8 cellular contexts compared by ENCODE assay signal in the genomic region with DNA sequence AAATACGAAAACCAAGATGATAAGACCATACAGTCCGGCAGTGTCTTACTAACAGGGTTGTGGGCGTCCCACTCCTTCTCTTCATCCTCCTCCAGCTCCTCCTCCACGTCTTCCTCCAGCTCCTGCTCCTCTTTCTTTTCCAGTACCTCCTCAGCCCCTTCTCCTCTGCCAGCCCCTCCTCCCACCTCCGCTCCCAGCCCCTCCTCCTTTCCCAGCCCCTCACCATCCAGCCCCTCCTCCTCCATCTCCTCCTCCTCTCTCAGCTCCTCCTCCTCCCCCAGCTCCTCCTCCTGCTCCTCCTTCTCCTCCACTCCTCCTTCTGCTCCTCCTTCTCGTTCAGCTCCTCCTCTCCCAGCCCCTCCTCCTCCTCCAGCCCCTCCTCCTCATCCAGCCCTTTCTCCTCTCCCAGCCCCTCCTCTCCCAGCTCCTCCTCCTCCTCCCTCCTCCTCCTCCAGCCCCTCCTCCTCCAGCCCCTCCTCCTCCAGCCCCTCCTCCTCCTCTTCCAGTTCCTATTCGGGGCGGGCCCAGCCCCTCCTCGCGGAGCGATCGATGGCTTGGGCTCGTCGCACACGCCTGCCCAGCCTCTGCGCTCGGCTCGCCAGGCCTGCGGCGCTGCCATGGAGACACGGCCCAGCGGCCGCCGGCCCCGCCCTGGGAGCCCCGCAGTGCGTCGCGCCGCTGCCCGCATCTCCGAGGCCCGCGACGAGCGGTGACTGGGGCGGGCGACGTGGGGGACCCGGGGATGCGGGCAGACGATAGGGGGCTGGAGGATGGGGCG. TPM values are rescaled to one million over a fixed set of nuclear protein-coding genes. Genes with fewer than 3 reads are reported as not detected.
DNase-seq lines count a peak whose midpoint lies in the region; ATAC-seq, FAIRE-seq and TF ChIP-seq lines count a peak whose summit lies in the region.

A gene with protein sequence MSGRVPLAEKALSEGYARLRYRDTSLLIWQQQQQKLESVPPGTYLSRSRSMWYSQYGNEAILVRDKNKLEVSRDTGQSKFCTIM (plus strand): TSS at position 654 of the 778 bp plus-strand sequence. CDS start 1,267 bp downstream, outside the sequence.

- 24% methylated on average over 5 of the region's 43 CpGs for WGBS in A549 (ENCODE audit: missing lambda C conversion rate)
- WGBS in smooth muscle cell (ENCODE audit: low lambda C conversion rate): under 1% methylated on average over 19 of the region's 43 CpGs

- TF ChIP-seq CTCF in A549 (IDR thresholded peaks at IDR 0.05) (no peak), WTC11 (IDR thresholded peaks at IDR 0.05) (no peak), cardiac fibroblast (IDR thresholded peaks at IDR 0.05; ENCODE audit: low read depth, low read length) (no peak), smooth muscle cell (IDR thresholded peaks at IDR 0.05; ENCODE audit: borderline replicate concordance, insufficient read depth, poor library complexity, severe bottlenecking) (no peak)

- no peaks in the 10 kb centered on the region for H3K9me3 Mint-ChIP-seq in WTC11

- peaks cover 2% of the 10 kb centered on the region for H3K36me3 Mint-ChIP-seq in WTC11

- H3K4me1 Mint-ChIP-seq in WTC11: peaks cover 10% of the 10 kb centered on the region; the same call in 1 of the 2 replicates

- CTCF ChIA-PET in A549 (lab: Yijun Ruan, JAX) (interaction anchor here (1.0 to 7.4 kb wide), 6 partner anchors 9 to 242 kb away, joined by 3 to 68 read pairs (median 4); no protein-coding TSS in a partner anchor), WTC11 (lab: Charles Lee) (interaction anchor here (0.6 to 2.8 kb wide), 19 partner anchors 19 to 786 kb away, joined by 3 to 24 read pairs (median 4); a partner anchor contains a TSS)

- no peak for TF ChIP-seq RAD21 in A549 (conservative IDR thresholded peaks at IDR 0.05 in 1 of 2, IDR thresholded peaks at IDR 0.05 in 1 of 2)

- H3K9me3 ChIP-seq in A549 (no peaks in the 10 kb centered on the region), smooth muscle cell (replicated peaks; ENCODE audit: low read depth) (no peaks in the 10 kb centered on the region)

- no peaks in the 10 kb centered on the region for H3K27me3 ChIP-seq in smooth muscle cell (ENCODE audit: low read depth)

- H3K27me3 Mint-ChIP-seq in WTC11 (ENCODE audit: low read depth): no peaks in the 10 kb centered on the region

- H2AFZ ChIP-seq in smooth muscle cell (ENCODE audit: low read depth): peak within 1 kb of the TSS; percentile 89

- H3K79me2 ChIP-seq in smooth muscle cell (ENCODE audit: low read depth): no peaks in the 10 kb centered on the region

- H3K9ac ChIP-seq in smooth muscle cell (ENCODE audit: low read depth): peak within 1 kb of the TSS; percentile 75

- H3K4me3 Mint-ChIP-seq in WTC11: peak within 1 kb of the TSS; percentile 68

- H4K20me1 ChIP-seq in smooth muscle cell (ENCODE audit: low read depth): no peaks in the 10 kb centered on the region

- no peaks in the 10 kb centered on the region for H3K36me3 ChIP-seq in smooth muscle cell (ENCODE audit: low read depth)

- TF ChIP-seq EP300 in A549 (IDR thresholded peaks at IDR 0.05): no peak

- H3K27ac Mint-ChIP-seq in WTC11: no peak within 1 kb of the TSS

- peak; percentile 36 for FAIRE-seq in A549 (lab: Jason Lieb, UNC)

- H3K4me2 ChIP-seq in A549 (peak within 1 kb of the TSS; percentile 80), smooth muscle cell (peak within 1 kb of the TSS; percentile 98)

- ATAC-seq in A549 (peak; percentile 90 to 91), GM18873 (IDR thresholded peaks at IDR 0.05; ENCODE audit: low FRiP score, unreplicated experiment) (peak; percentile 48), HG03159 (IDR thresholded peaks at IDR 0.05; ENCODE audit: unreplicated experiment) (peak; percentile 80), WTC11 (peak; percentile 96)

- H3K27ac ChIP-seq in A549 (peak within 1 kb of the TSS; percentile 85 to 91), smooth muscle cell (ENCODE audit: low read depth) (no peak within 1 kb of the TSS)

- POLR2A ChIA-PET in A549 (lab: Yijun Ruan, JAX) (interaction anchor here (0.6 to 1.9 kb wide), 5 partner anchors 32 to 677 kb away, joined by 3 to 6 read pairs (median 5); a partner anchor contains a TSS), WTC11 (lab: Charles Lee) (interaction anchor here (0.5 to 1.2 kb wide), 4 partner anchors 26 to 265 kb away, joined by 3 to 4 read pairs (median 4); no protein-coding TSS in a partner anchor)

- peaks cover 8% of the 10 kb centered on the region; the same call in 1 of the 3 replicates for H3K4me1 ChIP-seq in A549
- H3K4me1 ChIP-seq in smooth muscle cell (ENCODE audit: low read depth): peaks cover 6% of the 10 kb centered on the region

- H3K4me3 ChIP-seq in A549 (peak within 1 kb of the TSS; percentile 92), cardiac fibroblast (replicated peaks in 1 of 2; ENCODE audit: low read depth in 2 of 2, low read length in 2 of 2) (peak within 1 kb of the TSS; percentile 81 to 86), smooth muscle cell (peak within 1 kb of the TSS; percentile 93)

- peak; percentile 93 to 99 for DNase-seq in A549 (ENCODE audit: low read depth in 1 of 2, low spot score in 1 of 2)
- DNase-seq in NCI-H2227 treated with DMSO at 0.1 percent for 48 hours (lab: John Stamatoyannopoulos, UW): peak; percentile 93
- peak; percentile 95 for DNase-seq in WTC11 (ENCODE audit: low spot score)
- DNase-seq in cardiac fibroblast (ENCODE audit: low read depth in 2 of 2): peak; percentile 99 to 100
- DNase-seq in iPS-NIHi7 (ENCODE audit: extremely low spot score): peak; percentile 97
- DNase-seq in smooth muscle cell (lab: John Stamatoyannopoulos, UW; ENCODE audit: unreplicated experiment): peak; percentile 96

- H3F3A ChIP-seq in smooth muscle cell (ENCODE audit: low read depth): no peaks in the 10 kb centered on the region

- TF ChIP-seq POLR2A in A549 (IDR thresholded peaks at IDR 0.05; ENCODE audit: low read length): no peak

TF ChIP-seq in A549, 52 proteins besides CTCF, POLR2A, EP300 and RAD21 (continues in another document):
- no peak for TF ChIP-seq TP53 (CRISPR knock-in tag; IDR thresholded peaks at IDR 0.05)
- TF ChIP-seq FOSB (CRISPR knock-in tag; IDR thresholded peaks at IDR 0.05): no peak
- TF ChIP-seq, protein P1, sequence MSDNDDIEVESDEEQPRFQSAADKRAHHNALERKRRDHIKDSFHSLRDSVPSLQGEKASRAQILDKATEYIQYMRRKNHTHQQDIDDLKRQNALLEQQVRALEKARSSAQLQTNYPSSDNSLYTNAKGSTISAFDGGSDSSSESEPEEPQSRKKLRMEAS (IDR thresholded peaks at IDR 0.05): peak; percentile 67; the same call in 1 of the 2 replicates
- TF ChIP-seq NR3C1 (IDR thresholded peaks at IDR 0.05): no peak
- no peak for TF ChIP-seq ZC3H11A (IDR thresholded peaks at IDR 0.05)
- TF ChIP-seq, protein P2, sequence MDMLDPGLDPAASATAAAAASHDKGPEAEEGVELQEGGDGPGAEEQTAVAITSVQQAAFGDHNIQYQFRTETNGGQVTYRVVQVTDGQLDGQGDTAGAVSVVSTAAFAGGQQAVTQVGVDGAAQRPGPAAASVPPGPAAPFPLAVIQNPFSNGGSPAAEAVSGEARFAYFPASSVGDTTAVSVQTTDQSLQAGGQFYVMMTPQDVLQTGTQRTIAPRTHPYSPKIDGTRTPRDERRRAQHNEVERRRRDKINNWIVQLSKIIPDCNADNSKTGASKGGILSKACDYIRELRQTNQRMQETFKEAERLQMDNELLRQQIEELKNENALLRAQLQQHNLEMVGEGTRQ (IDR thresholded peaks at IDR 0.05): no peak
- TF ChIP-seq, protein P3, sequence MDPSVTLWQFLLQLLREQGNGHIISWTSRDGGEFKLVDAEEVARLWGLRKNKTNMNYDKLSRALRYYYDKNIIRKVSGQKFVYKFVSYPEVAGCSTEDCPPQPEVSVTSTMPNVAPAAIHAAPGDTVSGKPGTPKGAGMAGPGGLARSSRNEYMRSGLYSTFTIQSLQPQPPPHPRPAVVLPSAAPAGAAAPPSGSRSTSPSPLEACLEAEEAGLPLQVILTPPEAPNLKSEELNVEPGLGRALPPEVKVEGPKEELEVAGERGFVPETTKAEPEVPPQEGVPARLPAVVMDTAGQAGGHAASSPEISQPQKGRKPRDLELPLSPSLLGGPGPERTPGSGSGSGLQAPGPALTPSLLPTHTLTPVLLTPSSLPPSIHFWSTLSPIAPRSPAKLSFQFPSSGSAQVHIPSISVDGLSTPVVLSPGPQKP (IDR thresholded peaks at IDR 0.05; ENCODE audit: low read depth, low read length): no peak

RNA-seq across cellular contexts. Expression of the gene that starts here (rescaled TPM):
- 10.4 and 12.2 TPM in 2 replicates for polyA plus RNA-seq in A549 (2011; rRNA removed)
- polyA plus RNA-seq in A549 (2012; cell fraction: cytosol; rRNA removed): 9.3 and 12.6 TPM in 2 replicates
- polyA plus RNA-seq in A549 (2012; cell fraction: nucleus; rRNA removed): 5.7 and 7.5 TPM in 2 replicates
- 10.8 to 12.0 TPM (median 11.2 TPM) in 3 replicates for polyA plus RNA-seq in A549 (2017; fragmentation: RNase III; extraction: RNeasy Plus Mini Kit Qiagen cat#74134 plus additional on column Dnase treatment)
- 7.4 and 8.6 TPM in 2 replicates for polyA minus RNA-seq in A549 (2011; rRNA and poly(A)+ RNA removed)
- total RNA-seq in WTC11 (2021): 16.2 to 16.9 TPM (median 16.6 TPM) in 3 replicates
- total RNA-seq in smooth muscle cell: 10.9 and 16.1 TPM in 2 replicates
- polyA plus RNA-seq in smooth muscle cell: 16.0 and 17.8 TPM in 2 replicates
